11 cellular contexts compared by ENCODE assay signal in the genomic region with DNA sequence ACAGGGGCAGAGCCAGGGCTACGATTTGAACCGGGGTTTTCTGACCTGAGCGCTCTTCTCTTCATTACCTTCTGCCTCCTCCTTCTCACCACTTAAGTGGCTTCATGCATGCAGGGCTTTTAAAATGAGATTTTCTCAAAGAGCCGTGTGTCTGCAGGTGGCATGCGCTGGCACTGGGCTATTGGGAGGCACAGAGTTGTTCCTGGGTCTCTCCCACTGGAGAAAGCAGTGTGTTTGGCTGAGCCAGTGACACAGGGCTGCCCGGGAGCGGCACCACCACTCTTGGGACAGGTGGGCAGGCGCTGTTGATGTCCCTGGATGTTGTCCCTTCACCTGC.
A peak's percentile ranks its signal among the peaks of the same experiment; 100 is the strongest.
DNase-seq lines count a peak whose midpoint lies in the region; ATAC-seq and TF ChIP-seq lines count a peak whose summit lies in the region.
"Had no signal": no experiment of that assay in that cellular context is flagged by ENCODE, and none has a peak within 500 bp of the region (broad histone marks: within the 10 kb centered on the region; RNA-seq: fewer than 3 reads in every experiment).

No MANE protein-coding gene starts in this region.

- H3K36me3 ChIP-seq in gastroesophageal sphincter: peaks cover 0 to 7% of the 10 kb centered on the region in 2 donors
- H3K36me3 ChIP-seq in stomach: peaks cover 5 to 17% (median 8%) of the 10 kb centered on the region in 4 donors
- H3K36me3 ChIP-seq in BE2C: no peaks in the 10 kb centered on the region

- H3K4me3 ChIP-seq in gastroesophageal sphincter (peak overlapping the region in 1 of 2 donors; percentile 8), stomach (no peak overlapping the region), BE2C (ENCODE audit: low read depth, low read length) (no peak overlapping the region)

- no peaks in the 10 kb centered on the region for H3K9me3 ChIP-seq in gastroesophageal sphincter
- no peaks in the 10 kb centered on the region for H3K9me3 ChIP-seq in stomach
- no peaks in the 10 kb centered on the region for H3K9me3 ChIP-seq in BE2C

- H3K27ac Mint-ChIP-seq in T-helper 1 cell treated with Interleukin-12 subunit alpha and Interleukin-12 subunit beta and Interleukin-4 antibody, amounts not matched to agents 30 μg/mL and 1 μg/mL, for 36 hours: peak overlapping the region; percentile 71

- H3K4me3 Mint-ChIP-seq in T-helper 1 cell treated with Interleukin-12 subunit alpha and Interleukin-12 subunit beta and Interleukin-4 antibody, amounts not matched to agents 30 μg/mL and 1 μg/mL, for 36 hours: no peak overlapping the region

- H3K4me1 Mint-ChIP-seq in T-helper 1 cell treated with Interleukin-12 subunit alpha and Interleukin-12 subunit beta and Interleukin-4 antibody, amounts not matched to agents 30 μg/mL and 1 μg/mL, for 36 hours (ENCODE audit: low read depth): peaks cover 64% of the 10 kb centered on the region

- H3K4me1 ChIP-seq in gastroesophageal sphincter: peaks cover 0 to 47% (median 0%) of the 10 kb centered on the region in 3 donors
- H3K4me1 ChIP-seq in stomach: peaks cover 0 to 38% (median 22%) of the 10 kb centered on the region in 4 donors
- peaks cover 26% of the 10 kb centered on the region for H3K4me1 ChIP-seq in BE2C

- no peak for TF ChIP-seq POLR2A in gastroesophageal sphincter (IDR thresholded peaks at IDR 0.05)
- TF ChIP-seq POLR2A in stomach (IDR thresholded peaks at IDR 0.05): no peak

- H3K36me3 Mint-ChIP-seq in T-helper 1 cell treated with Interleukin-12 subunit alpha and Interleukin-12 subunit beta and Interleukin-4 antibody, amounts not matched to agents 30 μg/mL and 1 μg/mL, for 36 hours (ENCODE audit: low read depth): peaks cover 36% of the 10 kb centered on the region

- H3K27me3 ChIP-seq in gastroesophageal sphincter (no peaks in the 10 kb centered on the region), stomach (no peaks in the 10 kb centered on the region), BE2C (no peaks in the 10 kb centered on the region)

- DNase-seq in T-helper 1 cell (no peak), stomach (no peak), BE2C (no peak), activated gamma-delta T cell (lab: John Stamatoyannopoulos, UW) (no peak)
- no peak for DNase-seq in activated CD4-positive, CD25-positive, alpha-beta regulatory T cell treated with anti-CD3 and anti-CD28 coated beads, Interleukin-2, amount 50 U/mL, for 72 hours
- DNase-seq: activated CD4-positive, alpha-beta T cell treated with anti-CD3 and anti-CD28 coated beads, Interleukin-2, amount 50 U/mL, for 1 hour; HFFc6; NCI-H146 had no signal

- H3K9me3 Mint-ChIP-seq in T-helper 1 cell treated with Interleukin-12 subunit alpha and Interleukin-12 subunit beta and Interleukin-4 antibody, amounts not matched to agents 30 μg/mL and 1 μg/mL, for 36 hours: no peaks in the 10 kb centered on the region
- H3K9me3 Mint-ChIP-seq: HFFc6 had no signal

- ATAC-seq in gastroesophageal sphincter: no peak

- TF ChIP-seq CTCF in VCaP (conservative IDR thresholded peaks at IDR 0.05) (no peak), gastroesophageal sphincter (IDR thresholded peaks at IDR 0.05) (no peak), stomach (IDR thresholded peaks at IDR 0.05) (no peak), BE2C (IDR thresholded peaks at IDR 0.05; ENCODE audit: low read depth, low read length) (no peak)

- H3K27ac ChIP-seq in VCaP (peak overlapping the region; percentile 58), gastroesophageal sphincter (peak overlapping the region; percentile 25 to 89 (median 80)), stomach (peak overlapping the region in 3 of 5 donors; percentile 48 to 76 (median 67))

- no peak for TF ChIP-seq EP300 in gastroesophageal sphincter (IDR thresholded peaks at IDR 0.05)
- no peak for TF ChIP-seq EP300 in stomach (IDR thresholded peaks at IDR 0.05)

- intact Hi-C loops in stomach (cut with DNase I; ENCODE audit: low total_unique reads): no loop called here

- no peaks in the 10 kb centered on the region for H3K27me3 Mint-ChIP-seq in T-helper 1 cell treated with Interleukin-12 subunit alpha and Interleukin-12 subunit beta and Interleukin-4 antibody, amounts not matched to agents 30 μg/mL and 1 μg/mL, for 36 hours (ENCODE audit: low read depth)

- WGBS in gastroesophageal sphincter (ENCODE audit: low coverage in 1 of 2), 2 donors: 86% methylated on average over 4 of the region's 8 CpGs; no CpG with 5 or more reads in 1 of the 2 donors
- WGBS in stomach, 5 donors: 80 to 96% (median 88%) methylated on average over 6 to 8 of the region's 8 CpGs
